10 cellular contexts compared by ENCODE assay signal in genomic region chr16:57374067-57374534, GRCh38. TPM values are rescaled to one million over a fixed set of nuclear protein-coding genes. Genes with fewer than 3 reads are reported as not detected.
A peak's percentile ranks its signal among the peaks of the same experiment; 100 is the strongest.
DNase-seq lines count a peak whose midpoint lies in the region; ATAC-seq and TF ChIP-seq lines count a peak whose summit lies in the region.
"Had no signal": no experiment of that assay in that cellular context is flagged by ENCODE, and none has a peak within 500 bp of the region (broad histone marks: within the 10 kb centered on the region; RNA-seq: fewer than 3 reads in every experiment).

No MANE protein-coding gene starts in this region.

- H3K4me2 ChIP-seq in Karpas-422 (ENCODE audit: low read depth, low read length, poor library complexity, severe bottlenecking) = no peak overlapping the region
- H3K4me2 ChIP-seq in PC-3 (ENCODE audit: low read length) = no peak overlapping the region

- POLR2A ChIA-PET in GM10248 (lab: Yijun Ruan, JAX) = no interaction called here
- POLR2A ChIA-PET in PC-3 (lab: Charles Lee; ENCODE audit: unreplicated experiment) = no interaction called here

- H3K79me2 ChIP-seq in Karpas-422 (ENCODE audit: low read length) = no peaks in the 10 kb centered on the region
- no peaks in the 10 kb centered on the region for H3K79me2 ChIP-seq in PC-3 (ENCODE audit: low read length)

- intact Hi-C loops in PC-3 (cut with micrococcal nuclease) = no loop called here

- TF ChIP-seq CTCF in GM10248 (IDR thresholded peaks at IDR 0.05; ENCODE audit: control extremely low read depth, extremely low read depth, low read depth, missing control alignments) (no peak), PC-3 (conservative IDR thresholded peaks at IDR 0.05; ENCODE audit: low read depth, low read length) (no peak)

- CTCF ChIA-PET in GM10248 (lab: Yijun Ruan, JAX) = interaction anchor here (0.9 to 10.2 kb wide), 4 partner anchors 28 to 73 kb away, joined by 3 to 87 read pairs (median 4); no protein-coding TSS in a partner anchor
- CTCF ChIA-PET in PC-3 (lab: Charles Lee) = interaction anchor here (0.6 kb wide), 1 partner anchor 73 kb away, joined by 4 read pairs; the partner anchor contains the start of genes CIAPIN1 and COQ9

- H2AFZ ChIP-seq in Karpas-422 (ENCODE audit: low read length) = no peak overlapping the region
- no peak overlapping the region for H2AFZ ChIP-seq in PC-3 (ENCODE audit: low read length)

- H4K20me1 ChIP-seq in Karpas-422 (ENCODE audit: insufficient read depth, low read depth, low read length) (no peaks in the 10 kb centered on the region), PC-3 (ENCODE audit: low read length) (no peaks in the 10 kb centered on the region)

- H3K27ac ChIP-seq in angular gyrus (ENCODE audit: low read depth, low read length) (peak overlapping the region; percentile 96), skin epidermis (peak overlapping the region in 16 of 21 experiments; percentile 20 to 88 (median 74)), Karpas-422 (ENCODE audit: low read length) (no peak overlapping the region), PC-3 (ENCODE audit: low read length) (no peak overlapping the region)
- H3K27ac ChIP-seq: cardiac muscle cell had no signal

- H3K4me1 ChIP-seq in Karpas-422 (ENCODE audit: low read length) (peaks cover 15% of the 10 kb centered on the region), PC-3 (ENCODE audit: insufficient read depth, low read length) (peaks cover 20% of the 10 kb centered on the region)

- H3K9me3 ChIP-seq in Karpas-422 (ENCODE audit: low read length) (no peaks in the 10 kb centered on the region), PC-3 (ENCODE audit: low read length) (no peaks in the 10 kb centered on the region)

- H3K36me3 ChIP-seq in Karpas-422 (ENCODE audit: insufficient read depth, low read length) = no peaks in the 10 kb centered on the region
- H3K36me3 ChIP-seq in PC-3 (ENCODE audit: low read depth, low read length) = no peaks in the 10 kb centered on the region
- H3K36me3 ChIP-seq: cardiac muscle cell had no signal

- DNase-seq in GM10248 (ENCODE audit: extremely low spot score) (peak; percentile 28), kidney glomerular epithelial cell (lab: John Stamatoyannopoulos, UW) (peak; percentile 83), Karpas-422 (no peak), PC-3 (no peak), AG08395 (ENCODE audit: low spot score) (no peak)
- DNase-seq: NCI-H524 treated with DMSO at 0.1 percent for 48 hours had no signal

- H3K9ac ChIP-seq in Karpas-422 (ENCODE audit: low read length) (no peak overlapping the region), PC-3 (ENCODE audit: low read length) (no peak overlapping the region)

- ATAC-seq in HG03097 (IDR thresholded peaks at IDR 0.05; ENCODE audit: low FRiP score, unreplicated experiment) = no peak
- ATAC-seq in PC-3 = no peak

- BruUV-seq in PC-3 (replicated peaks; lab: Mats Ljungman, UMichigan) = no TSS peak

- H3K4me3 ChIP-seq in skin epidermis = peak overlapping the region in 6 of 7 experiments; percentile 1 to 52 (median 40)
- H3K4me3 ChIP-seq in Karpas-422 (ENCODE audit: low read length) = no peak overlapping the region
- H3K4me3 ChIP-seq in PC-3 (ENCODE audit: low read length) = no peak overlapping the region
- H3K4me3 ChIP-seq: cardiac muscle cell had no signal

- H3K27me3 ChIP-seq in Karpas-422 (ENCODE audit: low read length) (no peaks in the 10 kb centered on the region), PC-3 (ENCODE audit: low read length) (no peaks in the 10 kb centered on the region)
- H3K27me3 ChIP-seq: cardiac muscle cell had no signal

- H3K9me2 ChIP-seq in Karpas-422 (replicated peaks; ENCODE audit: insufficient read depth, low read length) (no peaks in the 10 kb centered on the region), PC-3 (replicated peaks; ENCODE audit: low read length) (no peaks in the 10 kb centered on the region)

- H3F3A ChIP-seq in PC-3 (ENCODE audit: low read length, unreplicated experiment) = no peaks in the 10 kb centered on the region

RNA-seq across cellular contexts. Expression of gene CX3CL1, which starts 1.8 kb away (rescaled TPM):
- not detected in 2 replicates for total RNA-seq in Karpas-422 (2014; rRNA removed; shearing (Covaris generic); ENCODE audit: low replicate concordance)
- 0.35 TPM in 1 of 2 replicates, not detected in the other for total RNA-seq in PC-3 (2014; rRNA removed)

RNA-seq across cellular contexts. Expression of gene CCL22, which starts 15.5 kb away (rescaled TPM):
- not detected in 2 replicates for total RNA-seq in Karpas-422 (2014; rRNA removed; shearing (Covaris generic); ENCODE audit: low replicate concordance)
- total RNA-seq in PC-3 (2014; rRNA removed) = not detected in 2 replicates

RNA-seq across cellular contexts. Expression of gene CCL17, which starts 30.5 kb away (rescaled TPM):
- total RNA-seq in Karpas-422 (2014; rRNA removed; shearing (Covaris generic); ENCODE audit: low replicate concordance) = not detected in 2 replicates
- not detected in 2 replicates for total RNA-seq in PC-3 (2014; rRNA removed)
- total RNA-seq: cardiac muscle cell had no signal

Comparison
In these comparisons a context has a peak if more than half of its experiments do, and no peak if none do; other contexts are left out.
1. DNase-seq: peak in GM10248 (single experiment) and kidney glomerular epithelial cell (single experiment); none in Karpas-422 (single experiment), PC-3 (single experiment) and AG08395 (single experiment).
2. H3K27ac ChIP-seq: peak in angular gyrus (single experiment) and skin epidermis (16 of 21); none in Karpas-422 (single experiment) and PC-3 (single experiment).
3. H3K4me3 ChIP-seq: peak in skin epidermis (6 of 7); none in Karpas-422 (single experiment) and PC-3 (single experiment).